In genomic region chr7:45359781-45360180, GRCh38 we compare ENCODE assay signal across 24 cellular contexts.
A peak's percentile ranks its signal among the peaks of the same experiment; 100 is the strongest.
DNase-seq lines count a peak whose midpoint lies in the region; ATAC-seq and TF ChIP-seq lines count a peak whose summit lies in the region.
"Had no signal": no experiment of that assay in that cellular context is flagged by ENCODE, and none has a peak within 500 bp of the region (broad histone marks: within the 10 kb centered on the region; RNA-seq: fewer than 3 reads in every experiment).

No MANE protein-coding gene starts in this region.

- no CpG with 5 or more reads among the region's 4 CpGs for WGBS in neuronal stem cell (ENCODE audit: extremely low coverage in 2 of 2, insufficient read length in 2 of 2, insufficient replicate concordance in 1 of 2), 2 donors

- no peak overlapping the region for H3K18ac ChIP-seq in neuronal stem cell (ENCODE audit: low read length)

- H2BK120ac ChIP-seq in neuronal stem cell (ENCODE audit: low read depth, low read length): no peak overlapping the region

- POLR2A ChIA-PET in activated CD4-positive, alpha-beta T cell treated with anti-CD3 and anti-CD28 coated beads for 36 hours (lab: Charles Lee): no interaction called here

- H2BK15ac ChIP-seq in neuronal stem cell (ENCODE audit: low read length): no peak overlapping the region

- H3K4ac ChIP-seq in neuronal stem cell (ENCODE audit: low read length): no peak overlapping the region

- H2BK5ac ChIP-seq in neuronal stem cell (ENCODE audit: low read length): no peak overlapping the region

- H3K4me3 ChIP-seq in neuronal stem cell (ENCODE audit: low read length in 2 of 2): no peak overlapping the region
- H3K4me3 ChIP-seq: A549; BLaER1 treated with 17β-estradiol and CSF1 and Interleukin-3, amounts not matched to agents 10 nM and 100 nM; HAP-1 had no signal

- no peak for ATAC-seq in activated CD4-positive, alpha-beta T cell treated with anti-CD3 and anti-CD28 coated beads for 36 hours
- no peak for ATAC-seq in stimulated activated memory B cell treated with anti-CD40 and anti-IgM and Interleukin-4, amounts not matched to agents 10 μg/mL and 1 μg/mL and 100 μg/mL, for 72 hours
- ATAC-seq: A549 had no signal

- H3K36me3 Mint-ChIP-seq in glutamatergic neuron (ENCODE audit: unreplicated experiment): peaks cover 4% of the 10 kb centered on the region
- no peaks in the 10 kb centered on the region for H3K36me3 Mint-ChIP-seq in activated CD4-positive, alpha-beta T cell treated with anti-CD3 and anti-CD28 coated beads for 36 hours (ENCODE audit: low read depth)
- H3K36me3 Mint-ChIP-seq in stimulated activated memory B cell treated with anti-CD40 and anti-IgM and Interleukin-4, amounts not matched to agents 10 μg/mL and 1 μg/mL and 100 μg/mL, for 72 hours: no peaks in the 10 kb centered on the region
- H3K36me3 Mint-ChIP-seq: CD14-positive monocyte had no signal

- H3K27ac ChIP-seq in neuronal stem cell (replicated peaks; ENCODE audit: low read length): no peak overlapping the region
- H3K27ac ChIP-seq: 22Rv1; A549; BLaER1 treated with 17β-estradiol and CSF1 and Interleukin-3, amounts not matched to agents 10 nM and 100 nM had no signal

- no peaks in the 10 kb centered on the region for H3K79me1 ChIP-seq in neuronal stem cell (ENCODE audit: low read depth, low read length)

- no peak overlapping the region for H3K23ac ChIP-seq in neuronal stem cell (ENCODE audit: low read depth, low read length, poor library complexity)

- no peak overlapping the region for H2AFZ ChIP-seq in neuronal stem cell (ENCODE audit: low read length)

- H3K9me3 ChIP-seq in neuronal stem cell (replicated peaks in 1 of 2; ENCODE audit: control insufficient read depth in 2 of 2, insufficient read depth in 1 of 2, low read depth in 1 of 2, low read length in 2 of 2): no peaks in the 10 kb centered on the region
- H3K9me3 ChIP-seq: BE2C, HAP-1 had no signal

- H4K91ac ChIP-seq in neuronal stem cell (ENCODE audit: low read depth, low read length, poor library complexity): no peak overlapping the region

- no peak overlapping the region for H4K8ac ChIP-seq in neuronal stem cell (ENCODE audit: low read depth, low read length)

- H3K36me3 ChIP-seq in neuronal stem cell (replicated peaks in 1 of 2; ENCODE audit: control insufficient read depth in 2 of 2, insufficient read depth in 2 of 2, low read length in 2 of 2): no peaks in the 10 kb centered on the region
- H3K36me3 ChIP-seq: BE2C; BLaER1 treated with 17β-estradiol and CSF1 and Interleukin-3, amounts not matched to agents 10 nM and 100 nM; HAP-1 had no signal

- H2BK12ac ChIP-seq in neuronal stem cell (ENCODE audit: low read length): no peak overlapping the region

- H3K27me3 Mint-ChIP-seq in glutamatergic neuron (ENCODE audit: unreplicated experiment): no peaks in the 10 kb centered on the region
- H3K27me3 Mint-ChIP-seq in activated CD4-positive, alpha-beta T cell treated with anti-CD3 and anti-CD28 coated beads for 36 hours: peaks cover 7% of the 10 kb centered on the region
- peaks cover 10% of the 10 kb centered on the region for H3K27me3 Mint-ChIP-seq in stimulated activated memory B cell treated with anti-CD40 and anti-IgM and Interleukin-4, amounts not matched to agents 10 μg/mL and 1 μg/mL and 100 μg/mL, for 72 hours

- peaks cover 6% of the 10 kb centered on the region for H3K9me3 Mint-ChIP-seq in glutamatergic neuron (ENCODE audit: unreplicated experiment)
- H3K9me3 Mint-ChIP-seq in activated CD4-positive, alpha-beta T cell treated with anti-CD3 and anti-CD28 coated beads for 36 hours (ENCODE audit: low read depth): peaks cover 2% of the 10 kb centered on the region
- peaks cover 5% of the 10 kb centered on the region for H3K9me3 Mint-ChIP-seq in stimulated activated memory B cell treated with anti-CD40 and anti-IgM and Interleukin-4, amounts not matched to agents 10 μg/mL and 1 μg/mL and 100 μg/mL, for 72 hours
- H3K9me3 Mint-ChIP-seq: HFFc6 had no signal

- no peak overlapping the region for H2AK5ac ChIP-seq in neuronal stem cell (ENCODE audit: low read depth, low read length)

- no peaks in the 10 kb centered on the region for H3K27me3 ChIP-seq in neuronal stem cell (ENCODE audit: control insufficient read depth in 3 of 3, insufficient read depth in 3 of 3, low read depth in 1 of 3, low read length in 3 of 3)
- H3K27me3 ChIP-seq: BE2C; BLaER1 treated with 17β-estradiol and CSF1 and Interleukin-3, amounts not matched to agents 10 nM and 100 nM had no signal

- CTCF ChIA-PET in activated CD4-positive, alpha-beta T cell treated with anti-CD3 and anti-CD28 coated beads for 36 hours (lab: Charles Lee): interaction anchor here (0.6 kb wide), 1 partner anchor 25 kb away, joined by 3 read pairs; no protein-coding TSS in a partner anchor

- peaks cover 18% of the 10 kb centered on the region for H3K4me1 Mint-ChIP-seq in glutamatergic neuron (ENCODE audit: low read depth, unreplicated experiment)
- no peaks in the 10 kb centered on the region for H3K4me1 Mint-ChIP-seq in activated CD4-positive, alpha-beta T cell treated with anti-CD3 and anti-CD28 coated beads for 36 hours
- H3K4me1 Mint-ChIP-seq in stimulated activated memory B cell treated with anti-CD40 and anti-IgM and Interleukin-4, amounts not matched to agents 10 μg/mL and 1 μg/mL and 100 μg/mL, for 72 hours: no peaks in the 10 kb centered on the region
- H3K4me1 Mint-ChIP-seq: CD14-positive monocyte; CD8-positive, alpha-beta memory T cell had no signal

- TF ChIP-seq CTCF in glutamatergic neuron (IDR thresholded peaks at IDR 0.05; ENCODE audit: partially characterized antibody, unreplicated experiment): no peak

- H3K9ac ChIP-seq in neuronal stem cell (ENCODE audit: low read depth, low read length, poor library complexity): peak overlapping the region; percentile 7
- H3K9ac ChIP-seq: BLaER1 treated with 17β-estradiol and CSF1 and Interleukin-3, amounts not matched to agents 10 nM and 100 nM had no signal

- no peaks in the 10 kb centered on the region for H3K4me1 ChIP-seq in neuronal stem cell (ENCODE audit: control insufficient read depth in 2 of 2, insufficient read depth in 1 of 2, low read depth in 1 of 2, low read length in 2 of 2)
- H3K4me1 ChIP-seq: A549, BE2C, HAP-1 had no signal

- no peak overlapping the region for H3K4me3 Mint-ChIP-seq in glutamatergic neuron (ENCODE audit: unreplicated experiment)
- H3K4me3 Mint-ChIP-seq in activated CD4-positive, alpha-beta T cell treated with anti-CD3 and anti-CD28 coated beads for 36 hours: no peak overlapping the region
- no peak overlapping the region for H3K4me3 Mint-ChIP-seq in stimulated activated memory B cell treated with anti-CD40 and anti-IgM and Interleukin-4, amounts not matched to agents 10 μg/mL and 1 μg/mL and 100 μg/mL, for 72 hours
- H3K4me3 Mint-ChIP-seq: CD14-positive monocyte; CD4-positive, alpha-beta T cell; CD8-positive, alpha-beta memory T cell; HFFc6 had no signal

- no peak overlapping the region for H3K4me2 ChIP-seq in neuronal stem cell (ENCODE audit: insufficient read depth, low read length, poor library complexity, severe bottlenecking)
- H3K4me2 ChIP-seq: A549; BLaER1 treated with 17β-estradiol and CSF1 and Interleukin-3, amounts not matched to agents 10 nM and 100 nM had no signal

- intact Hi-C loops in activated CD4-positive, alpha-beta T cell treated with anti-CD3 and anti-CD28 coated beads for 36 hours (cut with DNase I, micrococcal nuclease): no loop called here

- H3K27ac Mint-ChIP-seq in glutamatergic neuron (ENCODE audit: unreplicated experiment): no peak overlapping the region
- H3K27ac Mint-ChIP-seq in activated CD4-positive, alpha-beta T cell treated with anti-CD3 and anti-CD28 coated beads for 36 hours: no peak overlapping the region
- H3K27ac Mint-ChIP-seq in stimulated activated memory B cell treated with anti-CD40 and anti-IgM and Interleukin-4, amounts not matched to agents 10 μg/mL and 1 μg/mL and 100 μg/mL, for 72 hours: no peak overlapping the region
- H3K27ac Mint-ChIP-seq: CD4-positive, alpha-beta T cell; CD8-positive, alpha-beta memory T cell; HFFc6 had no signal

- H3K14ac ChIP-seq in neuronal stem cell (ENCODE audit: low read length): no peak overlapping the region

- DNase-seq in ELF-1 (ENCODE audit: low read depth, low spot score) (peak; percentile 33), RPMI7951 (ENCODE audit: low read depth) (peak; percentile 30), glutamatergic neuron (peak; percentile 55), neuronal stem cell (ENCODE audit: low spot score) (no peak), middle frontal gyrus (ENCODE audit: extremely low spot score, low spot score) (no peak), SHP77 treated with DMSO at 0.1 percent for 48 hours (lab: John Stamatoyannopoulos, UW) (no peak)
- no peak for DNase-seq in activated CD4-positive, alpha-beta T cell treated with anti-CD3 and anti-CD28 coated beads for 36 hours
- DNase-seq: ACHN; AML-193; BE2C; CD4-positive, alpha-beta T cell; CD8-positive, alpha-beta memory T cell; DMS 273 treated with DMSO at 0.1 percent for 48 hours; DMS79; EL; GF-D8; GOT3; HFFc6 had no signal

Comparison
In these comparisons a context has a peak if more than half of its experiments do, and no peak if none do; other contexts are left out.
1. DNase-seq: peak in ELF-1 (single experiment), RPMI7951 (single experiment) and glutamatergic neuron (single experiment); none in neuronal stem cell (single experiment), middle frontal gyrus (single experiment), SHP77 treated with DMSO at 0.1 percent for 48 hours (single experiment) and activated CD4-positive, alpha-beta T cell treated with anti-CD3 and anti-CD28 coated beads for 36 hours (single experiment).